In genomic region chr15:92306662-92307061, GRCh38 we compare ENCODE assay signal across 10 cellular contexts.
DNase-seq lines count a peak whose midpoint lies in the region; ATAC-seq and FAIRE-seq lines count a peak whose summit lies in the region.
"Had no signal": no experiment of that assay in that cellular context is flagged by ENCODE, and none has a peak within 500 bp of the region (broad histone marks: within the 10 kb centered on the region; RNA-seq: fewer than 3 reads in every experiment).

No MANE protein-coding gene starts in this region.

- DNase-seq in Daoy (ENCODE audit: low read depth) (peak; percentile 46), HT1080 (ENCODE audit: low read depth) (peak; percentile 44), SW480 (ENCODE audit: low spot score) (peak; percentile 17), left kidney (ENCODE audit: low read depth, low spot score) (peak; percentile 71), frontal cortex (ENCODE audit: low spot score in 2 of 2) (no peak)
- DNase-seq: activated naive CD8-positive, alpha-beta T cell treated with anti-CD3 and anti-CD28 coated beads, Interleukin-2, amount 10 ng/mL, durations not matched to agents 7 days and 5 days; NCI-H510A; stimulated activated CD4-positive, alpha-beta T cell treated with anti-CD3 and anti-CD28 coated beads, Interleukin-2, amount 100 ng/mL, for 24 hours had no signal

- no peak for ATAC-seq in HG03135 (IDR thresholded peaks at IDR 0.05; ENCODE audit: unreplicated experiment)
- no peak for ATAC-seq in GM19397 (IDR thresholded peaks at IDR 0.05; ENCODE audit: unreplicated experiment)

- no peak for FAIRE-seq in frontal cortex (lab: Jason Lieb, UNC)

Comparison
In these comparisons a context has a peak if more than half of its experiments do, and no peak if none do; other contexts are left out.
1. DNase-seq: peak in Daoy (single experiment), HT1080 (single experiment), SW480 (single experiment) and left kidney (single experiment); none in frontal cortex (0 of 2).